In the genomic region with DNA sequence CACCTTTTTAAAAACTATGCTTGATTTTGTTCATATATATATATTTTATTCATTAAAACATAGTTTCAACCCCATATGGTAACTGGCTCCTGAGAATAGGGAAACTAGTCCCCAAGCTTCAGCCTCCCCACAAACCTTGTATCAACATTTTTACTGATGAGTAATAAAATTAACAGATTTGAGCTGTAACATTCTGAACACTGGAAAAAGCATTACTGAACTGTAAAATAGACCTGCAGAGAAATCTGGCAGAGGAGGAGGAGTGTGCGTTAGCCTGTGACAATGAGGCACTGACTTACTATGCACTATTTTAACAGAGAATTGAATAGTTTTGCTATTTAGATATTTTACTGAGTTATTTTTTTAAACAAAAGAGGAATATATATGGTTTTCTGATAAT, we compare ENCODE assay signal across 33 cellular contexts. TPM values are rescaled to one million over a fixed set of nuclear protein-coding genes. Genes with fewer than 3 reads are reported as not detected.
DNase-seq lines count a peak whose midpoint lies in the region; ATAC-seq and TF ChIP-seq lines count a peak whose summit lies in the region.
"Had no signal": no experiment of that assay in that cellular context is flagged by ENCODE, and none has a peak within 500 bp of the region (broad histone marks: within the 10 kb centered on the region; RNA-seq: fewer than 3 reads in every experiment).

No MANE protein-coding gene starts in this region.

- DNase-seq in EL, result peak; percentile 33
- no peak for DNase-seq in PC-3
- DNase-seq in kidney glomerular epithelial cell (lab: John Stamatoyannopoulos, UW), result peak; percentile 87
- no peak for DNase-seq in stimulated activated effector memory CD8-positive, alpha-beta T cell treated with anti-CD3 and anti-CD28 coated beads, Interleukin-12 subunit alpha, Interleukin-12 subunit beta, amount 100 ng/mL, for 72 hours (ENCODE audit: low spot score in 2 of 2)
- DNase-seq in activated effector memory CD4-positive, alpha-beta T cell treated with anti-CD3 and anti-CD28 coated beads, Interleukin-2, amount 50 U/mL, for 16 hours, result no peak
- no peak for DNase-seq in superior temporal gyrus (ENCODE audit: extremely low spot score)
- DNase-seq: activated CD4-positive, alpha-beta T cell treated with anti-CD3 and anti-CD28 coated beads, Interleukin-2, amount 50 U/mL, for 4 hours; activated CD8-positive, alpha-beta memory T cell treated with anti-CD3 and anti-CD28 coated beads, Interleukin-2, amount 50 U/mL, for 4 hours; CD4-positive, alpha-beta T cell; central memory CD4-positive, alpha-beta T cell; dermis blood vessel endothelial cell; DMS 273 treated with DMSO at 0.1 percent for 48 hours; GF-D8; hippocampal formation; immature natural killer cell; left lung; naive thymus-derived CD4-positive, alpha-beta T cell; NCI-H1105 treated with DMSO at 0.1 percent for 48 hours; NCI-H2029; NCI-H345; Peyer's patch; retina; stimulated activated CD4-positive, alpha-beta T cell treated with anti-CD3 and anti-CD28 coated beads, Interleukin-2, amount 100 ng/mL, for 24 hours; substantia nigra; T1000; upper lobe of right lung had no signal

- no peak for TF ChIP-seq CTCF in PC-3 (conservative IDR thresholded peaks at IDR 0.05; ENCODE audit: low read depth, low read length)

- CTCF ChIA-PET in PC-3 (lab: Charles Lee), result no interaction called here

- peaks cover 39% of the 10 kb centered on the region for H3K4me1 Mint-ChIP-seq in stimulated activated effector memory CD8-positive, alpha-beta T cell treated with anti-CD3 and anti-CD28 coated beads, Interleukin-12 subunit alpha, Interleukin-12 subunit beta, amount 100 ng/mL, for 72 hours

- H3K27me3 ChIP-seq in PC-3 (ENCODE audit: low read length), result no peaks in the 10 kb centered on the region
- H3K27me3 ChIP-seq: ascending aorta, left lung, Peyer's patch, upper lobe of right lung had no signal

- peaks cover 3% of the 10 kb centered on the region; the same call in 1 of the 2 replicates for H3K4me1 ChIP-seq in PC-3 (ENCODE audit: insufficient read depth, low read length)
- H3K4me1 ChIP-seq: Peyer's patch had no signal

- peak; percentile 51 for ATAC-seq in PC-3
- peak; percentile 54 for ATAC-seq in stimulated activated effector memory CD8-positive, alpha-beta T cell treated with anti-CD3 and anti-CD28 coated beads, Interleukin-12 subunit alpha, Interleukin-12 subunit beta, amount 100 ng/mL, for 72 hours
- no peak for ATAC-seq in HG03571 (IDR thresholded peaks at IDR 0.05; ENCODE audit: unreplicated experiment)
- ATAC-seq: activated T-helper 17 cell treated with anti-CD3 and anti-CD28 coated beads, Interleukin-2, amount 50 U/mL, for 72 hours; K562; left lung; naive thymus-derived CD4-positive, alpha-beta T cell; upper lobe of right lung; WTC11 had no signal

- no peak overlapping the region for H3K4me2 ChIP-seq in PC-3 (ENCODE audit: low read length)

- H3K36me3 Mint-ChIP-seq in stimulated activated effector memory CD8-positive, alpha-beta T cell treated with anti-CD3 and anti-CD28 coated beads, Interleukin-12 subunit alpha, Interleukin-12 subunit beta, amount 100 ng/mL, for 72 hours, result no peaks in the 10 kb centered on the region
- H3K36me3 Mint-ChIP-seq: WTC11 had no signal

- POLR2A ChIA-PET in PC-3 (lab: Charles Lee; ENCODE audit: unreplicated experiment), result no interaction called here

- H3K9ac ChIP-seq in PC-3 (ENCODE audit: low read length), result no peak overlapping the region

- H3K79me2 ChIP-seq in PC-3 (ENCODE audit: low read length), result peaks cover 97% of the 10 kb centered on the region

- H3K27ac ChIP-seq in PC-3 (ENCODE audit: low read length), result no peak overlapping the region
- H3K27ac ChIP-seq: ascending aorta, left lung, Peyer's patch, skin epidermis, upper lobe of right lung had no signal

- no TSS peak for BruUV-seq in PC-3 (replicated peaks; lab: Mats Ljungman, UMichigan)

- H3K36me3 ChIP-seq in PC-3 (ENCODE audit: low read depth, low read length), result no peaks in the 10 kb centered on the region
- H3K36me3 ChIP-seq: ascending aorta, left lung, Peyer's patch, upper lobe of right lung had no signal

- no peaks in the 10 kb centered on the region for H3K9me3 Mint-ChIP-seq in stimulated activated effector memory CD8-positive, alpha-beta T cell treated with anti-CD3 and anti-CD28 coated beads, Interleukin-12 subunit alpha, Interleukin-12 subunit beta, amount 100 ng/mL, for 72 hours
- H3K9me3 Mint-ChIP-seq: activated T-helper 17 cell treated with anti-CD3 and anti-CD28 coated beads, Interleukin-2, amount 50 U/mL, for 72 hours; CD4-positive, alpha-beta T cell; immature natural killer cell; naive thymus-derived CD4-positive, alpha-beta T cell; WTC11 had no signal

- no peaks in the 10 kb centered on the region for H4K20me1 ChIP-seq in PC-3 (ENCODE audit: low read length)

- H3K4me3 ChIP-seq in PC-3 (ENCODE audit: low read length), result no peak overlapping the region
- H3K4me3 ChIP-seq: ascending aorta, K562, left lung, Peyer's patch, skin epidermis, upper lobe of right lung had no signal

- H3K9me2 ChIP-seq in PC-3 (replicated peaks; ENCODE audit: low read length), result no peaks in the 10 kb centered on the region

- H2AFZ ChIP-seq in PC-3 (ENCODE audit: low read length), result no peak overlapping the region

- intact Hi-C loops in PC-3 (cut with micrococcal nuclease), result no loop called here

- H3F3A ChIP-seq in PC-3 (ENCODE audit: low read length, unreplicated experiment), result no peaks in the 10 kb centered on the region

- no peak overlapping the region for H3K4me3 Mint-ChIP-seq in stimulated activated effector memory CD8-positive, alpha-beta T cell treated with anti-CD3 and anti-CD28 coated beads, Interleukin-12 subunit alpha, Interleukin-12 subunit beta, amount 100 ng/mL, for 72 hours
- H3K4me3 Mint-ChIP-seq: activated naive CD8-positive, alpha-beta T cell; activated T-helper 17 cell treated with anti-CD3 and anti-CD28 coated beads, Interleukin-2, amount 50 U/mL, for 72 hours; CD4-positive, alpha-beta T cell; immature natural killer cell; WTC11 had no signal

- no peak overlapping the region for H3K27ac Mint-ChIP-seq in stimulated activated effector memory CD8-positive, alpha-beta T cell treated with anti-CD3 and anti-CD28 coated beads, Interleukin-12 subunit alpha, Interleukin-12 subunit beta, amount 100 ng/mL, for 72 hours
- H3K27ac Mint-ChIP-seq: activated T-helper 17 cell treated with anti-CD3 and anti-CD28 coated beads, Interleukin-2, amount 50 U/mL, for 72 hours; CD4-positive, alpha-beta T cell; WTC11 had no signal

- H3K9me3 ChIP-seq in PC-3 (ENCODE audit: low read length), result no peaks in the 10 kb centered on the region
- H3K9me3 ChIP-seq: ascending aorta, left lung, Peyer's patch, upper lobe of right lung had no signal

RNA-seq across cellular contexts. Expression of a gene that starts 43.1 kb away (rescaled TPM):
- total RNA-seq in PC-3 (2014; rRNA removed), result 17.6 and 35.0 TPM in 2 replicates

Comparison
In these comparisons a context has a peak if more than half of its experiments do, and no peak if none do; other contexts are left out.
1. DNase-seq: peak in EL (single experiment) and kidney glomerular epithelial cell (single experiment); none in PC-3 (single experiment), stimulated activated effector memory CD8-positive, alpha-beta T cell treated with anti-CD3 and anti-CD28 coated beads, Interleukin-12 subunit alpha, Interleukin-12 subunit beta, amount 100 ng/mL, for 72 hours (0 of 2), activated effector memory CD4-positive, alpha-beta T cell treated with anti-CD3 and anti-CD28 coated beads, Interleukin-2, amount 50 U/mL, for 16 hours (single experiment) and superior temporal gyrus (single experiment).